In genomic region chr18:12946549-12947354, GRCh38 we compare ENCODE assay signal across 8 cellular contexts. TPM values are rescaled to one million over a fixed set of nuclear protein-coding genes. Genes with fewer than 3 reads are reported as not detected.
DNase-seq lines count a peak whose midpoint lies in the region; ATAC-seq and TF ChIP-seq lines count a peak whose summit lies in the region.

No MANE protein-coding gene starts in this region.

- peak; percentile 1 for ATAC-seq in GM19372 (IDR thresholded peaks at IDR 0.05; ENCODE audit: low read depth, unreplicated experiment)
- no peak for ATAC-seq in activated CD4-positive, CD25-positive, alpha-beta regulatory T cell treated with anti-CD3 and anti-CD28 coated beads, Interleukin-2, amount 50 U/mL, for 24 hours

- H3K4me3 Mint-ChIP-seq in activated CD4-positive, alpha-beta memory T cell treated with anti-CD3 and anti-CD28 coated beads for 36 hours: peak overlapping the region; percentile 95
- peak overlapping the region; percentile 87 to 96 (median 91) for H3K4me3 Mint-ChIP-seq in nephron

- H3K9me3 Mint-ChIP-seq in activated CD4-positive, alpha-beta memory T cell treated with anti-CD3 and anti-CD28 coated beads for 36 hours: peaks cover 4% of the 10 kb centered on the region
- H3K9me3 Mint-ChIP-seq in nephron: no peaks in the 10 kb centered on the region

- no peak for TF ChIP-seq CTCF in C4-2B (conservative IDR thresholded peaks at IDR 0.05)
- TF ChIP-seq CTCF in fibroblast of the aortic adventitia (IDR thresholded peaks at IDR 0.05; ENCODE audit: insufficient read depth, low read length): no peak
- TF ChIP-seq CTCF in nephron (IDR thresholded peaks at IDR 0.05; ENCODE audit: unreplicated experiment in 3 of 3): no peak

- CTCF ChIA-PET in activated CD4-positive, alpha-beta memory T cell treated with anti-CD3 and anti-CD28 coated beads for 36 hours (lab: Charles Lee): no interaction called here

- H3K27ac Mint-ChIP-seq in activated CD4-positive, alpha-beta memory T cell treated with anti-CD3 and anti-CD28 coated beads for 36 hours: peak overlapping the region; percentile 93
- peak overlapping the region; percentile 81 to 97 (median 97) for H3K27ac Mint-ChIP-seq in nephron

- intact Hi-C loops in activated CD4-positive, alpha-beta memory T cell treated with anti-CD3 and anti-CD28 coated beads for 36 hours (cut with micrococcal nuclease): loop anchor here (1.0 kb wide), 7 partner anchors 45 to 569 kb away; partner anchors contain the start of genes AFG3L2, CEP192 and PSMG2

- H3K4me1 Mint-ChIP-seq in activated CD4-positive, alpha-beta memory T cell treated with anti-CD3 and anti-CD28 coated beads for 36 hours (ENCODE audit: low read depth): peaks cover 43% of the 10 kb centered on the region
- peaks cover 18% of the 10 kb centered on the region for H3K4me1 Mint-ChIP-seq in nephron

- peak overlapping the region; percentile 78 for H3K27ac ChIP-seq in C4-2B

- H3K4me3 ChIP-seq in fibroblast of the aortic adventitia (ENCODE audit: low read depth, low read length): peak overlapping the region; percentile 94

- POLR2A ChIA-PET in activated CD4-positive, alpha-beta memory T cell treated with anti-CD3 and anti-CD28 coated beads for 36 hours (lab: Charles Lee): interaction anchor here (0.6 to 2.1 kb wide), 4 partner anchors 40 to 63 kb away, joined by 3 to 17 read pairs (median 5); partner anchors contain the start of genes CEP192 and PTPN2

- H3K36me3 Mint-ChIP-seq in activated CD4-positive, alpha-beta memory T cell treated with anti-CD3 and anti-CD28 coated beads for 36 hours: peaks cover 19% of the 10 kb centered on the region
- H3K36me3 Mint-ChIP-seq in nephron (ENCODE audit: low read depth): peaks cover 6% of the 10 kb centered on the region

- peak; percentile 37 for DNase-seq in NCI-H1105 (lab: John Stamatoyannopoulos, UW)
- DNase-seq in activated CD4-positive, alpha-beta memory T cell treated with anti-CD3 and anti-CD28 coated beads for 36 hours: no peak
- peak; percentile 99 for DNase-seq in fibroblast of the aortic adventitia (ENCODE audit: low read depth)
- no peak for DNase-seq in superior temporal gyrus (ENCODE audit: extremely low spot score)

- no peaks in the 10 kb centered on the region for H3K27me3 Mint-ChIP-seq in activated CD4-positive, alpha-beta memory T cell treated with anti-CD3 and anti-CD28 coated beads for 36 hours
- H3K27me3 Mint-ChIP-seq in nephron (ENCODE audit: low read depth): no peaks in the 10 kb centered on the region

RNA-seq across cellular contexts. Expression of gene SEH1L, which starts 1.1 kb away (rescaled TPM):
- 10 to 100 TPM; 90.3 to 92.5 TPM for total RNA-seq in activated CD4-positive, alpha-beta memory T cell treated with anti-CD3 and anti-CD28 coated beads for 36 hours
- 52.2 and 68.8 TPM in 2 replicates for total RNA-seq in fibroblast of the aortic adventitia (ENCODE audit: low replicate concordance)

RNA-seq across cellular contexts. Expression of gene CEP192, which starts 44.4 kb away (rescaled TPM):
- total RNA-seq in activated CD4-positive, alpha-beta memory T cell treated with anti-CD3 and anti-CD28 coated beads for 36 hours: 10 to 100 TPM; 31.0 to 34.0 TPM
- total RNA-seq in fibroblast of the aortic adventitia (ENCODE audit: low replicate concordance): 27.2 and 38.3 TPM in 2 replicates

Comparison
In these comparisons a context has a peak if more than half of its experiments do, and no peak if none do; other contexts are left out.
1. DNase-seq: peak in NCI-H1105 (single experiment) and fibroblast of the aortic adventitia (single experiment); none in activated CD4-positive, alpha-beta memory T cell treated with anti-CD3 and anti-CD28 coated beads for 36 hours (single experiment) and superior temporal gyrus (single experiment).